ENCODE assay signal across 20 cellular contexts in genomic region chr1:2644591-2645101, GRCh38. TPM values are rescaled to one million over a fixed set of nuclear protein-coding genes. Genes with fewer than 3 reads are reported as not detected.
DNase-seq lines count a peak whose midpoint lies in the region; ATAC-seq and TF ChIP-seq lines count a peak whose summit lies in the region.
"Had no signal": no experiment of that assay in that cellular context is flagged by ENCODE, and none has a peak within 500 bp of the region (broad histone marks: within the 10 kb centered on the region; RNA-seq: fewer than 3 reads in every experiment).

No MANE protein-coding gene starts in this region.

- H3K27ac Mint-ChIP-seq in T-helper 17 cell = peak overlapping the region; percentile 82
- H3K27ac Mint-ChIP-seq: H9 had no signal

- H3K27ac ChIP-seq in lower lobe of right lung = no peak overlapping the region
- no peak overlapping the region for H3K27ac ChIP-seq in spleen
- H3K27ac ChIP-seq: 22Rv1; BLaER1 treated with 17β-estradiol and CSF1 and Interleukin-3, amounts not matched to agents 10 nM and 100 nM had no signal

- DNase-seq in activated CD8-positive, alpha-beta memory T cell treated with anti-CD3 and anti-CD28 coated beads for 24 hours = peak; percentile 32
- no peak for DNase-seq in activated CD8-positive, alpha-beta memory T cell treated with anti-CD3 and anti-CD28 coated beads, Interleukin-2, amount 50 U/mL, for 4 hours
- DNase-seq in T-helper 17 cell (no peak), lower lobe of right lung (peak; percentile 30), spleen (peak; percentile 70), DMS 273 (lab: John Stamatoyannopoulos, UW; ENCODE audit: unreplicated experiment) (no peak)
- DNase-seq: COR-L47, H9, Karpas-422, MM.1S, NCI-H1105 treated with DMSO at 0.1 percent for 48 hours, NCI-H187 treated with DMSO at 0.1 percent for 48 hours, NCI-H2171 treated with DMSO at 0.1 percent for 48 hours, NCI-H82, SIG-M5 had no signal

- H3K4me1 ChIP-seq in lower lobe of right lung (peaks cover 16% of the 10 kb centered on the region), spleen (peaks cover 8 to 39% (median 21%) of the 10 kb centered on the region in 6 donors)

- H3K36me3 Mint-ChIP-seq in T-helper 17 cell (ENCODE audit: low read depth) = no peaks in the 10 kb centered on the region

- TF ChIP-seq POLR2A in spleen (IDR thresholded peaks at IDR 0.05) = no peak

- ATAC-seq in T-helper 17 cell (no peak), lower lobe of right lung (no peak), HG03439 (IDR thresholded peaks at IDR 0.05; ENCODE audit: unreplicated experiment) (no peak), GM18861 (IDR thresholded peaks at IDR 0.05; ENCODE audit: unreplicated experiment) (no peak)
- ATAC-seq: Panc1 had no signal

- TF ChIP-seq CTCF in lower lobe of right lung (IDR thresholded peaks at IDR 0.05) (no peak), spleen (IDR thresholded peaks at IDR 0.05 in 8 of 11, conservative IDR thresholded peaks at IDR 0.05 in 3 of 11) (no peak)

- H3K27me3 ChIP-seq in lower lobe of right lung (ENCODE audit: low read depth) (no peaks in the 10 kb centered on the region), spleen (replicated peaks in 1 of 7) (peaks cover 0 to 4% (median 0%) of the 10 kb centered on the region in 7 donors)

- H3K9me3 ChIP-seq in T-helper 17 cell (ENCODE audit: control insufficient read depth, low read length, poor library complexity, severe bottlenecking) (no peaks in the 10 kb centered on the region), lower lobe of right lung (peaks cover 23% of the 10 kb centered on the region), spleen (peaks cover 3 to 35% (median 31%) of the 10 kb centered on the region in 8 donors)

- intact Hi-C loops in lower lobe of right lung (cut with DNase I) = no loop called here
- intact Hi-C loops in spleen (cut with DNase I; ENCODE audit: low total_unique reads) = loop anchor here (5.0 kb wide), 1 partner anchor 52 kb away; no protein-coding TSS in a partner anchor

- WGBS in spleen, 5 donors = 83 to 91% (median 87%) methylated on average over 8 to 12 of the region's 12 CpGs

- no peak overlapping the region for H3K4me3 ChIP-seq in lower lobe of right lung
- no peak overlapping the region for H3K4me3 ChIP-seq in spleen
- H3K4me3 ChIP-seq: BLaER1 treated with 17β-estradiol and CSF1 and Interleukin-3, amounts not matched to agents 10 nM and 100 nM had no signal

- peaks cover 12% of the 10 kb centered on the region for H3K4me1 Mint-ChIP-seq in T-helper 17 cell

- no peak overlapping the region for H3K4me3 Mint-ChIP-seq in T-helper 17 cell
- H3K4me3 Mint-ChIP-seq: H9 had no signal

- H3K27me3 Mint-ChIP-seq in T-helper 17 cell = no peaks in the 10 kb centered on the region

- H3K36me3 ChIP-seq in lower lobe of right lung = no peaks in the 10 kb centered on the region
- no peaks in the 10 kb centered on the region for H3K36me3 ChIP-seq in spleen
- H3K36me3 ChIP-seq: BLaER1 treated with 17β-estradiol and CSF1 and Interleukin-3, amounts not matched to agents 10 nM and 100 nM had no signal

RNA-seq across cellular contexts. Expression of gene MMEL1, which starts 11.8 kb away (rescaled TPM):
- 1 to 10 TPM in 1 of 2 donors, under 1 TPM in 1; 0.94 to 3.8 TPM for total RNA-seq in T-helper 17 cell
- 7.6 TPM for total RNA-seq in lower lobe of right lung
- total RNA-seq in spleen = 1 to 10 TPM in 6 of 7 donors, not detected in 1; 1.9 to 4.6 (median 3.5) TPM
- 1 to 10 TPM; 2.5 to 6.4 (median 2.9) TPM for polyA plus RNA-seq in spleen

RNA-seq across cellular contexts. Expression of gene PRXL2B, which starts 58.1 kb away (rescaled TPM):
- 10 to 100 TPM; 17.6 to 18.5 TPM for total RNA-seq in T-helper 17 cell
- 26.3 TPM for total RNA-seq in lower lobe of right lung
- total RNA-seq in spleen = 10 to 100 TPM; 21.9 to 43.0 (median 26.7) TPM
- 10 to 100 TPM; 10.7 to 29.0 (median 13.2) TPM for polyA plus RNA-seq in spleen

Comparison
In these comparisons a context has a peak if more than half of its experiments do, and no peak if none do; other contexts are left out.
1. DNase-seq: peak in activated CD8-positive, alpha-beta memory T cell treated with anti-CD3 and anti-CD28 coated beads for 24 hours (single experiment), lower lobe of right lung (single experiment) and spleen (single experiment); none in activated CD8-positive, alpha-beta memory T cell treated with anti-CD3 and anti-CD28 coated beads, Interleukin-2, amount 50 U/mL, for 4 hours (single experiment), T-helper 17 cell (0 of 3) and DMS 273 (single experiment).